20 cellular contexts compared by ENCODE assay signal in the genomic region with DNA sequence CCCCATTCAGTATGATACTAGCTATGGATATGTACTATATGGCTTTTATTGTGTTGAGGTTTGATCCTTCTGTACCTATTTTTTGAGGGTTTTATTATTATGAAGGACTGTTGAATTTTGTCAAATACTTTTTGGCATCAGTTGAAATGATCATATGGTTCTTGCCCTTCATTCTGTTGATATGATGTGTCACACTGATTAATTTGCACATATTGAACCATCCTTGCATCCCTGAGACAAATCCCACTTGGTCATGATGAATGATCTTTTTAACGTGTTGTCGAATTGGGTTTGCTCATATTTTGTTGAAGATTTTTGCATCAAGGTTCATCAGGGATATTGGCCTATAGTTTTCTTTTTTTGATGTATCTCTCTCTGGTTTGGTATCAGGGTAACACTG.
A peak's percentile ranks its signal among the peaks of the same experiment; 100 is the strongest.
DNase-seq lines count a peak whose midpoint lies in the region; ATAC-seq, FAIRE-seq and TF ChIP-seq lines count a peak whose summit lies in the region.
"Had no signal": no experiment of that assay in that cellular context is flagged by ENCODE, and none has a peak within 500 bp of the region (broad histone marks: within the 10 kb centered on the region; RNA-seq: fewer than 3 reads in every experiment).

No MANE protein-coding gene starts in this region.

- no peak for DNase-seq in activated T-cell treated with anti-CD3 and anti-CD28 coated beads, Interleukin-2, amount 50 U/mL, for 24 hours
- DNase-seq in activated T-cell treated with anti-CD3 and anti-CD28 coated beads, Interleukin-2, amount 50 U/mL, for 4 hours: no peak
- DNase-seq in GM12891 (ENCODE audit: insufficient read length, low spot score) (no peak), GM19239 (ENCODE audit: insufficient read length, low spot score) (no peak), coronary artery (ENCODE audit: low spot score) (no peak)
- DNase-seq in activated naive CD8-positive, alpha-beta T cell treated with anti-CD3 and anti-CD28 coated beads, Interleukin-2, amount 50 U/mL, for 24 hours: no peak
- no peak for DNase-seq in natural killer cell treated with Interleukin-12 subunit alpha and Interleukin-12 subunit beta and Interleukin-15 and Interleukin-18, amount 100 ng/mL, for 72 hours (ENCODE audit: low spot score)
- no peak for DNase-seq in activated CD8-positive, alpha-beta memory T cell treated with anti-CD3 and anti-CD28 coated beads, Interleukin-2, amount 50 U/mL, for 4 hours
- DNase-seq: AML-193, C1 segment of cervical spinal cord, H7, MG63, NCI-H1417, NCI-H1694 treated with DMSO at 0.1 percent for 48 hours, NCI-H446 treated with DMSO at 0.1 percent for 48 hours, NCI-H526 treated with DMSO at 0.1 percent for 48 hours, PC-9, RPMI8226, SHP77 treated with DMSO at 0.1 percent for 48 hours had no signal

- ATAC-seq in activated T-cell treated with anti-CD3 and anti-CD28 coated beads, Interleukin-2, amount 50 U/mL, for 4 hours: no peak
- ATAC-seq in activated naive CD8-positive, alpha-beta T cell treated with anti-CD3 and anti-CD28 coated beads, Interleukin-2, amount 50 U/mL, for 24 hours: no peak
- ATAC-seq in natural killer cell treated with Interleukin-12 subunit alpha and Interleukin-12 subunit beta and Interleukin-15 and Interleukin-18, amount 100 ng/mL, for 72 hours: no peak

- no peak for TF ChIP-seq POLR2A in GM12891 (IDR thresholded peaks at IDR 0.05; ENCODE audit: low read depth, low read length)

- no peak overlapping the region for H3K27ac ChIP-seq in coronary artery
- H3K27ac ChIP-seq: PC-9, SK-N-MC had no signal

- no peak for TF ChIP-seq CTCF in coronary artery (IDR thresholded peaks at IDR 0.05)

- H3K27me3 Mint-ChIP-seq in activated T-cell treated with anti-CD3 and anti-CD28 coated beads, Interleukin-2, amount 50 U/mL, for 24 hours: no peaks in the 10 kb centered on the region
- no peaks in the 10 kb centered on the region for H3K27me3 Mint-ChIP-seq in activated T-cell treated with anti-CD3 and anti-CD28 coated beads, Interleukin-2, amount 50 U/mL, for 4 hours (ENCODE audit: low read depth)
- H3K27me3 Mint-ChIP-seq in activated naive CD8-positive, alpha-beta T cell treated with anti-CD3 and anti-CD28 coated beads, Interleukin-2, amount 50 U/mL, for 24 hours: no peaks in the 10 kb centered on the region
- no peaks in the 10 kb centered on the region for H3K27me3 Mint-ChIP-seq in natural killer cell treated with Interleukin-12 subunit alpha and Interleukin-12 subunit beta and Interleukin-15 and Interleukin-18, amount 100 ng/mL, for 72 hours

- no peak overlapping the region for H3K4me3 ChIP-seq in coronary artery
- H3K4me3 ChIP-seq: MG63, PC-9, SK-N-MC had no signal

- peak overlapping the region; percentile 7 for H3K27ac Mint-ChIP-seq in activated T-cell treated with anti-CD3 and anti-CD28 coated beads, Interleukin-2, amount 50 U/mL, for 24 hours
- H3K27ac Mint-ChIP-seq in activated naive CD8-positive, alpha-beta T cell treated with anti-CD3 and anti-CD28 coated beads, Interleukin-2, amount 50 U/mL, for 24 hours: peak overlapping the region; percentile 14
- H3K27ac Mint-ChIP-seq in natural killer cell treated with Interleukin-12 subunit alpha and Interleukin-12 subunit beta and Interleukin-15 and Interleukin-18, amount 100 ng/mL, for 72 hours: peak overlapping the region; percentile 69 to 95

- FAIRE-seq in GM12891 (lab: Jason Lieb, UNC) (peak; percentile 43), GM19239 (lab: Jason Lieb, UNC) (no peak)

- peaks cover 81% of the 10 kb centered on the region for H3K36me3 Mint-ChIP-seq in activated T-cell treated with anti-CD3 and anti-CD28 coated beads, Interleukin-2, amount 50 U/mL, for 24 hours (ENCODE audit: low read depth)
- H3K36me3 Mint-ChIP-seq in activated T-cell treated with anti-CD3 and anti-CD28 coated beads, Interleukin-2, amount 50 U/mL, for 4 hours (ENCODE audit: insufficient read depth): peaks cover 63% of the 10 kb centered on the region
- H3K36me3 Mint-ChIP-seq in activated naive CD8-positive, alpha-beta T cell treated with anti-CD3 and anti-CD28 coated beads, Interleukin-2, amount 50 U/mL, for 24 hours (ENCODE audit: low read depth): peaks cover 76% of the 10 kb centered on the region
- H3K36me3 Mint-ChIP-seq in natural killer cell treated with Interleukin-12 subunit alpha and Interleukin-12 subunit beta and Interleukin-15 and Interleukin-18, amount 100 ng/mL, for 72 hours: peaks cover 78% of the 10 kb centered on the region

- peaks cover 88% of the 10 kb centered on the region for H3K4me1 Mint-ChIP-seq in activated T-cell treated with anti-CD3 and anti-CD28 coated beads, Interleukin-2, amount 50 U/mL, for 24 hours (ENCODE audit: low read depth)
- peaks cover 79% of the 10 kb centered on the region for H3K4me1 Mint-ChIP-seq in activated T-cell treated with anti-CD3 and anti-CD28 coated beads, Interleukin-2, amount 50 U/mL, for 4 hours (ENCODE audit: low read depth)
- peaks cover 90% of the 10 kb centered on the region for H3K4me1 Mint-ChIP-seq in activated naive CD8-positive, alpha-beta T cell treated with anti-CD3 and anti-CD28 coated beads, Interleukin-2, amount 50 U/mL, for 24 hours
- peaks cover 69 to 96% of the 10 kb centered on the region in 2 donors for H3K4me1 Mint-ChIP-seq in natural killer cell treated with Interleukin-12 subunit alpha and Interleukin-12 subunit beta and Interleukin-15 and Interleukin-18, amount 100 ng/mL, for 72 hours (ENCODE audit: low read depth in 2 of 2)

- H3K9me3 Mint-ChIP-seq in activated T-cell treated with anti-CD3 and anti-CD28 coated beads, Interleukin-2, amount 50 U/mL, for 24 hours: peaks cover 26% of the 10 kb centered on the region
- H3K9me3 Mint-ChIP-seq in activated T-cell treated with anti-CD3 and anti-CD28 coated beads, Interleukin-2, amount 50 U/mL, for 4 hours: peaks cover 30% of the 10 kb centered on the region
- H3K9me3 Mint-ChIP-seq in activated naive CD8-positive, alpha-beta T cell treated with anti-CD3 and anti-CD28 coated beads, Interleukin-2, amount 50 U/mL, for 24 hours: peaks cover 50% of the 10 kb centered on the region
- H3K9me3 Mint-ChIP-seq in natural killer cell treated with Interleukin-12 subunit alpha and Interleukin-12 subunit beta and Interleukin-15 and Interleukin-18, amount 100 ng/mL, for 72 hours: peaks cover 17% of the 10 kb centered on the region

- H3K4me3 Mint-ChIP-seq in activated T-cell treated with anti-CD3 and anti-CD28 coated beads, Interleukin-2, amount 50 U/mL, for 24 hours: no peak overlapping the region
- no peak overlapping the region for H3K4me3 Mint-ChIP-seq in activated T-cell treated with anti-CD3 and anti-CD28 coated beads, Interleukin-2, amount 50 U/mL, for 4 hours
- H3K4me3 Mint-ChIP-seq in activated naive CD8-positive, alpha-beta T cell treated with anti-CD3 and anti-CD28 coated beads, Interleukin-2, amount 50 U/mL, for 24 hours: no peak overlapping the region
- no peak overlapping the region for H3K4me3 Mint-ChIP-seq in natural killer cell treated with Interleukin-12 subunit alpha and Interleukin-12 subunit beta and Interleukin-15 and Interleukin-18, amount 100 ng/mL, for 72 hours

TF ChIP-seq in GM12891, 5 proteins besides CTCF, POLR2A, EP300 and RAD21:
- TF ChIP-seq TAF1 (IDR thresholded peaks at IDR 0.05; ENCODE audit: low read depth, low read length) (no peak), POLR2AphosphoS5 (IDR thresholded peaks at IDR 0.05; ENCODE audit: low read depth, low read length) (no peak), SPI1 (IDR thresholded peaks at IDR 0.05; ENCODE audit: low read depth, low read length) (no peak), POU2F2 (IDR thresholded peaks at IDR 0.05; ENCODE audit: low read depth, low read length) (no peak), PAX5 (IDR thresholded peaks at IDR 0.05; ENCODE audit: insufficient read depth, low read length, severe bottlenecking) (no peak)

Comparison
In these comparisons a context has a peak if more than half of its experiments do, and no peak if none do; other contexts are left out.
1. H3K27ac Mint-ChIP-seq: peak in every context shown above with its lines; median percentile 82 in natural killer cell treated with Interleukin-12 subunit alpha and Interleukin-12 subunit beta and Interleukin-15 and Interleukin-18, amount 100 ng/mL, for 72 hours; 14 in activated naive CD8-positive, alpha-beta T cell treated with anti-CD3 and anti-CD28 coated beads, Interleukin-2, amount 50 U/mL, for 24 hours; 7 in activated T-cell treated with anti-CD3 and anti-CD28 coated beads, Interleukin-2, amount 50 U/mL, for 24 hours.